Comparison of ENCODE assay signal across 8 cellular contexts in genomic region chr10:12264204-12264908, GRCh38.
A peak's percentile ranks its signal among the peaks of the same experiment; 100 is the strongest.
DNase-seq lines count a peak whose midpoint lies in the region; ATAC-seq and TF ChIP-seq lines count a peak whose summit lies in the region.

No MANE protein-coding gene starts in this region.

- peak overlapping the region; percentile 77 for H3K27ac Mint-ChIP-seq in activated CD4-positive, alpha-beta T cell treated with anti-CD3 and anti-CD28 coated beads, Interleukin-2, amount 10 ng/mL, durations not matched to agents 24 days and 14 days

- ATAC-seq in GM19025 (IDR thresholded peaks at IDR 0.05; ENCODE audit: low read depth, unreplicated experiment) (peak; percentile 84), HG03196 (IDR thresholded peaks at IDR 0.05; ENCODE audit: unreplicated experiment) (peak; percentile 82), right lobe of liver (peak; percentile 86 to 94 (median 90))

- H3K9me3 Mint-ChIP-seq in activated CD4-positive, alpha-beta T cell treated with anti-CD3 and anti-CD28 coated beads, Interleukin-2, amount 10 ng/mL, durations not matched to agents 24 days and 14 days = no peaks in the 10 kb centered on the region

- H3K27ac ChIP-seq in coronary artery (peak overlapping the region in 1 of 2 donors; percentile 50), right lobe of liver (peak overlapping the region in 1 of 3 donors; percentile 31)

- no peaks in the 10 kb centered on the region for H3K27me3 Mint-ChIP-seq in activated CD4-positive, alpha-beta T cell treated with anti-CD3 and anti-CD28 coated beads, Interleukin-2, amount 10 ng/mL, durations not matched to agents 24 days and 14 days

- H3K9me3 ChIP-seq in right lobe of liver = no peaks in the 10 kb centered on the region

- H3K27me3 ChIP-seq in right lobe of liver = no peaks in the 10 kb centered on the region

- H3K4me1 Mint-ChIP-seq in activated CD4-positive, alpha-beta T cell treated with anti-CD3 and anti-CD28 coated beads, Interleukin-2, amount 10 ng/mL, durations not matched to agents 24 days and 14 days = peaks cover 19% of the 10 kb centered on the region

- peaks cover 0 to 19% (median 10%) of the 10 kb centered on the region in 4 donors for H3K4me1 ChIP-seq in right lobe of liver

- H3K4me3 ChIP-seq in coronary artery = peak overlapping the region; percentile 72
- peak overlapping the region; percentile 22 to 46 (median 30) for H3K4me3 ChIP-seq in right lobe of liver

- 25% methylated on average over 22 of the region's 30 CpGs for WGBS in right lobe of liver (ENCODE audit: insufficient coverage, low coverage, low lambda C conversion rate, missing lambda C conversion rate)

- H3K4me3 Mint-ChIP-seq in activated CD4-positive, alpha-beta T cell treated with anti-CD3 and anti-CD28 coated beads, Interleukin-2, amount 10 ng/mL, durations not matched to agents 24 days and 14 days = peak overlapping the region; percentile 69

- H3K36me3 Mint-ChIP-seq in activated CD4-positive, alpha-beta T cell treated with anti-CD3 and anti-CD28 coated beads, Interleukin-2, amount 10 ng/mL, durations not matched to agents 24 days and 14 days (ENCODE audit: low read depth) = no peaks in the 10 kb centered on the region

- DNase-seq in AML-193 (lab: John Stamatoyannopoulos, UW) (peak; percentile 40 to 45), NCI-H226 (peak; percentile 69), coronary artery (ENCODE audit: low spot score) (peak; percentile 76), right lobe of liver (peak; percentile 83 to 87 (median 85))
- DNase-seq in activated CD4-positive, alpha-beta T cell treated with anti-CD3 and anti-CD28 coated beads, Interleukin-2, amount 10 ng/mL, durations not matched to agents 24 days and 14 days = peak; percentile 89
- DNase-seq in stimulated activated CD4-positive, alpha-beta T cell treated with anti-CD3 and anti-CD28 coated beads, Interleukin-4, amount 100 ng/mL, for 24 hours = peak; percentile 77

- intact Hi-C loops in activated CD4-positive, alpha-beta T cell treated with anti-CD3 and anti-CD28 coated beads, Interleukin-2, amount 10 ng/mL, durations not matched to agents 24 days and 14 days (cut with micrococcal nuclease) = loop anchor here (1.0 to 10.0 kb wide), 8 partner anchors 84 to 638 kb away; partner anchors contain the start of gene CAMK1D
- intact Hi-C loops in right lobe of liver (cut with DNase I) = loop anchor here in 1 of 2 donors (10.0 kb wide), 1 partner anchor 450 kb away; no protein-coding TSS in a partner anchor

- H3K36me3 ChIP-seq in right lobe of liver = no peaks in the 10 kb centered on the region

- no peak for TF ChIP-seq POLR2A in right lobe of liver (IDR thresholded peaks at IDR 0.05)

- TF ChIP-seq CTCF in coronary artery (IDR thresholded peaks at IDR 0.05) (peak; percentile 84), right lobe of liver (IDR thresholded peaks at IDR 0.05) (peak; percentile 84 to 93 (median 87))
